In genomic region chr3:16374047-16375019, GRCh38 we compare ENCODE assay signal across 8 cellular contexts.
DNase-seq lines count a peak whose midpoint lies in the region; ATAC-seq lines count a peak whose summit lies in the region.

No MANE protein-coding gene starts in this region.

- no peak overlapping the region for H3K14ac ChIP-seq in neuronal stem cell (ENCODE audit: low read length)

- H3K4ac ChIP-seq in neuronal stem cell (ENCODE audit: low read length) = no peak overlapping the region

- no peak overlapping the region for H4K91ac ChIP-seq in neuronal stem cell (ENCODE audit: low read depth, low read length, poor library complexity)

- H3K18ac ChIP-seq in neuronal stem cell (ENCODE audit: low read length) = peak overlapping the region; percentile 69

- peak overlapping the region; percentile 1 for H2BK15ac ChIP-seq in neuronal stem cell (ENCODE audit: low read length)

- H2BK5ac ChIP-seq in neuronal stem cell (ENCODE audit: low read length) = no peak overlapping the region

- no peak overlapping the region for H3K23ac ChIP-seq in neuronal stem cell (ENCODE audit: low read depth, low read length, poor library complexity)

- H3K4me3 ChIP-seq in neuronal stem cell (ENCODE audit: low read length in 2 of 2) = no peak overlapping the region

- peaks cover 4 to 21% of the 10 kb centered on the region in 2 donors for H3K4me1 ChIP-seq in neuronal stem cell (ENCODE audit: control insufficient read depth in 2 of 2, insufficient read depth in 1 of 2, low read depth in 1 of 2, low read length in 2 of 2)

- no peak overlapping the region for H3K9ac ChIP-seq in neuronal stem cell (ENCODE audit: low read depth, low read length, poor library complexity)

- H4K8ac ChIP-seq in neuronal stem cell (ENCODE audit: low read depth, low read length) = no peak overlapping the region

- ATAC-seq in GM19025 (IDR thresholded peaks at IDR 0.05; ENCODE audit: low read depth, unreplicated experiment) (peak; percentile 20), HG02870 (IDR thresholded peaks at IDR 0.05; ENCODE audit: unreplicated experiment) (peak; percentile 23)

- H3K36me3 ChIP-seq in neuronal stem cell (replicated peaks in 1 of 2; ENCODE audit: control insufficient read depth in 2 of 2, insufficient read depth in 2 of 2, low read length in 2 of 2) = no peaks in the 10 kb centered on the region

- peak overlapping the region; percentile 65 for H2AK5ac ChIP-seq in neuronal stem cell (ENCODE audit: low read depth, low read length)

- no peak overlapping the region for H3K27ac ChIP-seq in neuronal stem cell (replicated peaks; ENCODE audit: low read length)

- H3K27me3 ChIP-seq in neuronal stem cell (ENCODE audit: control insufficient read depth in 3 of 3, insufficient read depth in 3 of 3, low read depth in 1 of 3, low read length in 3 of 3) = no peaks in the 10 kb centered on the region

- no peak overlapping the region for H3K4me2 ChIP-seq in neuronal stem cell (ENCODE audit: insufficient read depth, low read length, poor library complexity, severe bottlenecking)

- H3K9me3 ChIP-seq in neuronal stem cell (replicated peaks in 1 of 2; ENCODE audit: control insufficient read depth in 2 of 2, insufficient read depth in 1 of 2, low read depth in 1 of 2, low read length in 2 of 2) = peaks cover 2 to 7% of the 10 kb centered on the region in 2 donors

- DNase-seq in anterior cingulate cortex (lab: John Stamatoyannopoulos, UW) = peak in 37 of 58 donors; percentile 11 to 80 (median 51)
- no peak for DNase-seq in neuronal stem cell (ENCODE audit: low spot score)
- no peak for DNase-seq in NK-92 treated with Interleukin-12 subunit alpha and Interleukin-12 subunit beta, amount 100 ng/mL, for 24 hours (lab: John Stamatoyannopoulos, UW)
- DNase-seq in amniotic stem cell (lab: John Stamatoyannopoulos, UW) = no peak
- no peak for DNase-seq in stimulated activated CD4-positive, alpha-beta T cell treated with anti-CD3 and anti-CD28 coated beads, Interleukin-4, amount 100 ng/mL, for 4 hours
- no peak for DNase-seq in foreskin melanocyte

- no peak overlapping the region for H2BK120ac ChIP-seq in neuronal stem cell (ENCODE audit: low read depth, low read length)

- H3K79me1 ChIP-seq in neuronal stem cell (ENCODE audit: low read depth, low read length) = no peaks in the 10 kb centered on the region

- no peak overlapping the region for H2AFZ ChIP-seq in neuronal stem cell (ENCODE audit: low read length)

- H2BK12ac ChIP-seq in neuronal stem cell (ENCODE audit: low read length) = no peak overlapping the region

- no CpG with 5 or more reads among the region's 18 CpGs for WGBS in neuronal stem cell (ENCODE audit: extremely low coverage in 2 of 2, insufficient read length in 2 of 2, insufficient replicate concordance in 1 of 2), 2 donors

Comparison
In these comparisons a context has a peak if more than half of its experiments do, and no peak if none do; other contexts are left out.
1. DNase-seq: peak in anterior cingulate cortex (37 of 58); none in neuronal stem cell (single experiment), NK-92 treated with Interleukin-12 subunit alpha and Interleukin-12 subunit beta, amount 100 ng/mL, for 24 hours (single experiment), amniotic stem cell (single experiment), stimulated activated CD4-positive, alpha-beta T cell treated with anti-CD3 and anti-CD28 coated beads, Interleukin-4, amount 100 ng/mL, for 4 hours (0 of 2) and foreskin melanocyte (single experiment).